ENCODE assay signal across 8 cellular contexts in genomic region chr6:3751019-3751729, GRCh38. TPM values are rescaled to one million over a fixed set of nuclear protein-coding genes. Genes with fewer than 3 reads are reported as not detected.
A peak's percentile ranks its signal among the peaks of the same experiment; 100 is the strongest.
DNase-seq lines count a peak whose midpoint lies in the region; TF ChIP-seq lines count a peak whose summit lies in the region.

A gene with protein sequence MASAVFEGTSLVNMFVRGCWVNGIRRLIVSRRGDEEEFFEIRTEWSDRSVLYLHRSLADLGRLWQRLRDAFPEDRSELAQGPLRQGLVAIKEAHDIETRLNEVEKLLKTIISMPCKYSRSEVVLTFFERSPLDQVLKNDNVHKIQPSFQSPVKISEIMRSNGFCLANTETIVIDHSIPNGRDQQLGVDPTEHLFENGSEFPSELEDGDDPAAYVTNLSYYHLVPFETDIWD (minus strand): TSS chr6:3751713. CDS start chr6:3751531, 182 bp downstream.

- no peaks in the 10 kb centered on the region for H3K36me3 ChIP-seq in HAP-1 (replicated peaks)

- H3K4me1 ChIP-seq in HAP-1: peaks cover 11% of the 10 kb centered on the region

- peak within 1 kb of the TSS; percentile 39 for H3K4me3 ChIP-seq in HAP-1
- peak within 1 kb of the TSS; percentile 96 for H3K4me3 ChIP-seq in coronary artery

- DNase-seq in GM10266 (ENCODE audit: extremely low spot score) (peak; percentile 60), HAP-1 (ENCODE audit: low spot score in 2 of 2) (peak in 1 of 2 experiments; percentile 36), SK-MEL-5 (ENCODE audit: low read depth, low spot score) (no peak), coronary artery (ENCODE audit: low spot score) (no peak), lung microvascular endothelial cell (ENCODE audit: low read depth in 2 of 2) (peak in 1 of 2 donors; percentile 43), SW480 (ENCODE audit: low spot score) (no peak), NCI-H1694 treated with DMSO at 0.1 percent for 48 hours (lab: John Stamatoyannopoulos, UW) (no peak)

- in situ Hi-C loops in HAP-1 (cut with MboI; ENCODE audit: low sequenced_read_pairs): no loop called here
- in situ Hi-C loops in SK-MEL-5 (cut with HindIII; ENCODE audit: low pct_unique_long_range_greater_than_20kb, low sequenced_read_pairs): no loop called here

- no peaks in the 10 kb centered on the region for H3K9me3 ChIP-seq in HAP-1

- no peaks in the 10 kb centered on the region for H3K27me3 ChIP-seq in HAP-1 (ENCODE audit: low read depth)

- H3K27ac ChIP-seq in coronary artery: peak within 1 kb of the TSS; percentile 93 to 100

- no peak for TF ChIP-seq CTCF in GM10266 (IDR thresholded peaks at IDR 0.05; ENCODE audit: control insufficient read depth, insufficient read depth, low read depth, missing control alignments)
- TF ChIP-seq CTCF in coronary artery (IDR thresholded peaks at IDR 0.05): no peak
- TF ChIP-seq CTCF in subcutaneous adipose tissue (IDR thresholded peaks at IDR 0.05; ENCODE audit: low read depth): no peak

RNA-seq across cellular contexts. Expression of the gene that starts here (rescaled TPM):
- total RNA-seq in SK-MEL-5 (2014; rRNA removed; shearing (Covaris generic)): 53.5 and 59.0 TPM in 2 replicates
- polyA plus RNA-seq in SK-MEL-5 (2015; cell fraction: cytosol; rRNA removed): 102 and 111 TPM in 2 replicates
- 68.5 and 75.2 TPM in 2 replicates for polyA plus RNA-seq in SK-MEL-5 (2015; cell fraction: nucleus; rRNA removed)
- 45.1 and 103 TPM in 2 replicates for total RNA-seq in lung microvascular endothelial cell
- 100 to 1,000 TPM in 3 of 4 donors, 10 to 100 TPM in 1; 84.6 to 138 (median 121) TPM for total RNA-seq in subcutaneous adipose tissue
